Comparison of ENCODE assay signal across 22 cellular contexts in genomic region chr1:17297991-17298390, GRCh38. TPM values are rescaled to one million over a fixed set of nuclear protein-coding genes. Genes with fewer than 3 reads are reported as not detected.
"Had no signal": no experiment of that assay in that cellular context is flagged by ENCODE, and none has a peak within 500 bp of the region (broad histone marks: within the 10 kb centered on the region; RNA-seq: fewer than 3 reads in every experiment).

No MANE protein-coding gene starts in this region.

- H3K4me1 ChIP-seq: esophagus muscularis mucosa, gastroesophageal sphincter, heart left ventricle, upper lobe of right lung had no signal

- H3K36me3 Mint-ChIP-seq: activated naive CD8-positive, alpha-beta T cell treated with anti-CD3 and anti-CD28 coated beads, Interleukin-2, amount 10 ng/mL, durations not matched to agents 7 days and 5 days had no signal

- H3K27ac Mint-ChIP-seq: activated CD4-positive, alpha-beta memory T cell treated with anti-CD3 and anti-CD28 coated beads, Interleukin-2, amount 10 ng/mL, durations not matched to agents 7 days and 5 days; activated CD4-positive, alpha-beta T cell treated with anti-CD3 and anti-CD28 coated beads, Interleukin-2, amount 10 ng/mL, durations not matched to agents 24 days and 14 days; activated naive CD4-positive, alpha-beta T cell treated with anti-CD3 and anti-CD28 coated beads for 36 hours; activated naive CD8-positive, alpha-beta T cell treated with anti-CD3 and anti-CD28 coated beads, Interleukin-2, amount 10 ng/mL, durations not matched to agents 7 days and 5 days; activated T-cell treated with anti-CD3 and anti-CD28 coated beads, Interleukin-2, amount 50 U/mL, for 72 hours; endodermal cell; naive B cell had no signal

- H3K4me3 Mint-ChIP-seq: activated CD4-positive, alpha-beta memory T cell treated with anti-CD3 and anti-CD28 coated beads, Interleukin-2, amount 10 ng/mL, durations not matched to agents 7 days and 5 days; activated CD4-positive, alpha-beta T cell treated with anti-CD3 and anti-CD28 coated beads, Interleukin-2, amount 10 ng/mL, durations not matched to agents 24 days and 14 days; activated naive CD4-positive, alpha-beta T cell treated with anti-CD3 and anti-CD28 coated beads for 36 hours; activated naive CD8-positive, alpha-beta T cell treated with anti-CD3 and anti-CD28 coated beads, Interleukin-2, amount 10 ng/mL, durations not matched to agents 7 days and 5 days; activated T-cell treated with anti-CD3 and anti-CD28 coated beads, Interleukin-2, amount 50 U/mL, for 72 hours; endodermal cell; naive B cell had no signal

- H3K9me3 ChIP-seq: upper lobe of right lung had no signal

- ATAC-seq: activated CD4-positive, CD25-positive, alpha-beta regulatory T cell treated with anti-CD3 and anti-CD28 coated beads, Interleukin-2, amount 50 U/mL, for 24 hours; activated T-cell treated with anti-CD3 and anti-CD28 coated beads, Interleukin-2, amount 50 U/mL, for 72 hours; gastroesophageal sphincter; heart left ventricle; left colon; upper lobe of right lung had no signal

- DNase-seq: activated CD4-positive, alpha-beta memory T cell treated with anti-CD3 and anti-CD28 coated beads, Interleukin-2, amount 10 ng/mL, durations not matched to agents 7 days and 5 days; activated CD4-positive, alpha-beta T cell treated with anti-CD3 and anti-CD28 coated beads, Interleukin-2, amount 10 ng/mL, durations not matched to agents 24 days and 14 days; activated effector memory CD4-positive, alpha-beta T cell treated with Interleukin-2 at 50 U/mL for 16 hours; activated naive CD4-positive, alpha-beta T cell treated with anti-CD3 and anti-CD28 coated beads for 36 hours; activated naive CD8-positive, alpha-beta T cell treated with anti-CD3 and anti-CD28 coated beads, Interleukin-2, amount 10 ng/mL, durations not matched to agents 7 days and 5 days; activated T-cell treated with anti-CD3 and anti-CD28 coated beads, Interleukin-2, amount 50 U/mL, for 72 hours; amygdala; cerebellar nuclear complex; endodermal cell; heart left ventricle; left colon; mesendoderm; naive B cell; occipital lobe; stimulated activated CD4-positive, alpha-beta T cell treated with anti-CD3 and anti-CD28 coated beads, Interleukin-4, amount 100 ng/mL, for 1 hour; stimulated activated naive CD4-positive, alpha-beta T cell; T-helper 2 cell; upper lobe of right lung had no signal

- H3K36me3 ChIP-seq: esophagus muscularis mucosa, gastroesophageal sphincter, heart left ventricle, upper lobe of right lung had no signal

- H3K4me3 ChIP-seq: coronary artery, esophagus muscularis mucosa, gastroesophageal sphincter, heart left ventricle, upper lobe of right lung had no signal

- H3K27me3 Mint-ChIP-seq: activated CD4-positive, alpha-beta T cell treated with anti-CD3 and anti-CD28 coated beads, Interleukin-2, amount 10 ng/mL, durations not matched to agents 24 days and 14 days had no signal

- H3K4me1 Mint-ChIP-seq: activated CD4-positive, alpha-beta memory T cell treated with anti-CD3 and anti-CD28 coated beads, Interleukin-2, amount 10 ng/mL, durations not matched to agents 7 days and 5 days; activated CD4-positive, alpha-beta T cell treated with anti-CD3 and anti-CD28 coated beads, Interleukin-2, amount 10 ng/mL, durations not matched to agents 24 days and 14 days; activated naive CD8-positive, alpha-beta T cell treated with anti-CD3 and anti-CD28 coated beads, Interleukin-2, amount 10 ng/mL, durations not matched to agents 7 days and 5 days; endodermal cell; naive B cell had no signal

- H3K27ac ChIP-seq: coronary artery, esophagus muscularis mucosa, gastroesophageal sphincter, heart left ventricle, upper lobe of right lung had no signal

RNA-seq across cellular contexts. Expression of gene PADI4, which starts 10.0 kb away (rescaled TPM):
- total RNA-seq: activated CD4-positive, alpha-beta memory T cell treated with anti-CD3 and anti-CD28 coated beads, Interleukin-2, amount 10 ng/mL, durations not matched to agents 7 days and 5 days; endodermal cell; left colon; occipital lobe had no signal

RNA-seq across cellular contexts. Expression of gene PADI3, which starts 49.1 kb away (rescaled TPM):
- total RNA-seq: activated CD4-positive, alpha-beta memory T cell treated with anti-CD3 and anti-CD28 coated beads, Interleukin-2, amount 10 ng/mL, durations not matched to agents 7 days and 5 days; activated CD4-positive, alpha-beta T cell treated with anti-CD3 and anti-CD28 coated beads, Interleukin-2, amount 10 ng/mL, durations not matched to agents 24 days and 14 days; activated naive CD4-positive, alpha-beta T cell treated with anti-CD3 and anti-CD28 coated beads for 36 hours; activated naive CD8-positive, alpha-beta T cell treated with anti-CD3 and anti-CD28 coated beads, Interleukin-2, amount 10 ng/mL, durations not matched to agents 7 days and 5 days; activated T-cell treated with anti-CD3 and anti-CD28 coated beads, Interleukin-2, amount 50 U/mL, for 72 hours; esophagus muscularis mucosa; heart left ventricle; left colon; occipital lobe; upper lobe of right lung had no signal
